ENCODE assay signal across 14 cellular contexts in the genomic region with DNA sequence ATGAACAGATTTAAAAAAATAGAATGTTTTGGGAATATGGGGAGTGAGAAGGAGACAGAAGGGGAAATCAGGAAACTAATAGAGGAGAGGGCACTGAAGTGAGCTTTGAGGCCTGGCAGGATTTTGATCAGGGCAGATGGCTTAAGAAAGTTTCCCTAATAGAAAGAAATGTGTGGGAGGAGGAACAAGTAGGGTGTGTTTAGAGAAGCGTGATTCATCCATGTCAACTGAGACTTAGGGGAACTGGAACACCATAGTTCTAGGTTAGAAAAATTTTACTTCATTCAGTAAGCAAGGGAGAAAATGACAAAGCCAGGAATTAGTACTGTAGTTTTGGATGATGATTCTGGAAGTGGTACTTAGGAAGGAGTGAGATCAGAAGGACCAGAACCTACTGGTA.
DNase-seq lines count a peak whose midpoint lies in the region; ATAC-seq and TF ChIP-seq lines count a peak whose summit lies in the region.
"Had no signal": no experiment of that assay in that cellular context is flagged by ENCODE, and none has a peak within 500 bp of the region (broad histone marks: within the 10 kb centered on the region; RNA-seq: fewer than 3 reads in every experiment).

No MANE protein-coding gene starts in this region.

- in situ Hi-C loops in gastrocnemius medialis (cut with MboI; ENCODE audit: low sequenced_read_pairs in 4 of 4) = no loop called here

- no peaks in the 10 kb centered on the region for H3K27me3 Mint-ChIP-seq in glutamatergic neuron (ENCODE audit: unreplicated experiment)

- peak overlapping the region in 1 of 12 donors; percentile 31 for H3K27ac ChIP-seq in heart left ventricle
- H3K27ac ChIP-seq in angular gyrus (ENCODE audit: low read depth, low read length) = peak overlapping the region; percentile 8
- H3K27ac ChIP-seq in gastrocnemius medialis = peak overlapping the region in 1 of 4 donors; percentile 36
- H3K27ac ChIP-seq: WERI-Rb-1 had no signal

- peaks cover 0 to 19% (median 0%) of the 10 kb centered on the region in 9 donors for H3K36me3 ChIP-seq in heart left ventricle
- no peaks in the 10 kb centered on the region for H3K36me3 ChIP-seq in kidney epithelial cell (ENCODE audit: control insufficient read depth, insufficient read depth, low read length)
- H3K36me3 ChIP-seq in gastrocnemius medialis = peaks cover 0 to 6% of the 10 kb centered on the region in 2 donors
- H3K36me3 ChIP-seq: WERI-Rb-1 had no signal

- H3K4me3 Mint-ChIP-seq in glutamatergic neuron (ENCODE audit: unreplicated experiment) = no peak overlapping the region
- H3K4me3 Mint-ChIP-seq: memory B cell, neural crest cell had no signal

- no peak overlapping the region for H3K4me3 ChIP-seq in heart left ventricle
- H3K4me3 ChIP-seq in kidney epithelial cell (ENCODE audit: low read depth, low read length) = no peak overlapping the region
- H3K4me3 ChIP-seq in gastrocnemius medialis = no peak overlapping the region

- peaks cover 3% of the 10 kb centered on the region for H3K4me1 Mint-ChIP-seq in glutamatergic neuron (ENCODE audit: low read depth, unreplicated experiment)
- H3K4me1 Mint-ChIP-seq: memory B cell had no signal

- H3K9me3 ChIP-seq in heart left ventricle (peaks cover 0 to 3% (median 0%) of the 10 kb centered on the region in 12 donors), gastrocnemius medialis (no peaks in the 10 kb centered on the region)

- no peak overlapping the region for H3K27ac Mint-ChIP-seq in glutamatergic neuron (ENCODE audit: unreplicated experiment)
- H3K27ac Mint-ChIP-seq: memory B cell had no signal

- peaks cover 5% of the 10 kb centered on the region for H3K9me3 Mint-ChIP-seq in glutamatergic neuron (ENCODE audit: unreplicated experiment)

- peaks cover 4% of the 10 kb centered on the region for H3K36me3 Mint-ChIP-seq in glutamatergic neuron (ENCODE audit: unreplicated experiment)
- H3K36me3 Mint-ChIP-seq: memory B cell had no signal

- 56 to 77% (median 60%) methylated on average over 1 of the region's 1 CpG for WGBS in heart left ventricle, 4 donors

- intact Hi-C loops in heart left ventricle (cut with DNase I) (no loop called here), cardiac septum (cut with DNase I) (no loop called here), gastrocnemius medialis (cut with DNase I; ENCODE audit: low total_unique reads) (no loop called here)

- DNase-seq in heart left ventricle (no peak), cardiac septum (ENCODE audit: low spot score) (no peak), kidney epithelial cell (ENCODE audit: low read depth) (peak; percentile 12), glutamatergic neuron (no peak), HK-2 (ENCODE audit: unreplicated experiment) (no peak), gastrocnemius medialis (no peak)
- DNase-seq: activated naive CD4-positive, alpha-beta T cell treated with anti-CD3 and anti-CD28 coated beads, Interleukin-2, amount 50 U/mL, for 16 hours; NK-92 treated with Interleukin-12 subunit alpha and Interleukin-12 subunit beta, amount 100 ng/mL, for 24 hours; small intestine had no signal

- no peaks in the 10 kb centered on the region for H3K27me3 ChIP-seq in heart left ventricle
- H3K27me3 ChIP-seq in kidney epithelial cell (ENCODE audit: control insufficient read depth, insufficient read depth, low read length) = no peaks in the 10 kb centered on the region
- H3K27me3 ChIP-seq in gastrocnemius medialis = no peaks in the 10 kb centered on the region

- H3K4me1 ChIP-seq in heart left ventricle (peaks cover 0 to 67% (median 26%) of the 10 kb centered on the region in 12 donors), gastrocnemius medialis (peaks cover 23 to 65% of the 10 kb centered on the region in 2 donors)

- ATAC-seq in heart left ventricle = peak in 3 of 4 donors; percentile 52 to 73 (median 67)
- ATAC-seq in gastrocnemius medialis = no peak
- no peak for ATAC-seq in HG03095 (IDR thresholded peaks at IDR 0.05; ENCODE audit: unreplicated experiment)

- no peak for TF ChIP-seq POLR2A in heart left ventricle (IDR thresholded peaks at IDR 0.05)
- TF ChIP-seq POLR2A in gastrocnemius medialis (IDR thresholded peaks at IDR 0.05) = no peak

- TF ChIP-seq CTCF in heart left ventricle (IDR thresholded peaks at IDR 0.05) = no peak
- TF ChIP-seq CTCF in kidney epithelial cell (IDR thresholded peaks at IDR 0.05; ENCODE audit: insufficient read depth, low read length, poor library complexity, severe bottlenecking) = no peak
- TF ChIP-seq CTCF in glutamatergic neuron (IDR thresholded peaks at IDR 0.05; ENCODE audit: partially characterized antibody, unreplicated experiment) = no peak
- TF ChIP-seq CTCF in gastrocnemius medialis (IDR thresholded peaks at IDR 0.05 in 4 of 5, conservative IDR thresholded peaks at IDR 0.05 in 1 of 5) = no peak

Comparison
In these comparisons a context has a peak if more than half of its experiments do, and no peak if none do; other contexts are left out.
1. ATAC-seq: peak in heart left ventricle (3 of 4); none in gastrocnemius medialis (0 of 2) and HG03095 (single experiment).